Comparison of ENCODE assay signal across 15 cellular contexts in genomic region chr19:10724573-10725071, GRCh38. TPM values are rescaled to one million over a fixed set of nuclear protein-coding genes. Genes with fewer than 3 reads are reported as not detected.
DNase-seq lines count a peak whose midpoint lies in the region; ATAC-seq and TF ChIP-seq lines count a peak whose summit lies in the region.
"Had no signal": no experiment of that assay in that cellular context is flagged by ENCODE, and none has a peak within 500 bp of the region (broad histone marks: within the 10 kb centered on the region; RNA-seq: fewer than 3 reads in every experiment).

No MANE protein-coding gene starts in this region.

- H3K9me3 Mint-ChIP-seq in effector memory CD8-positive, alpha-beta T cell = no peaks in the 10 kb centered on the region
- H3K9me3 Mint-ChIP-seq in neural progenitor cell = no peaks in the 10 kb centered on the region
- H3K9me3 Mint-ChIP-seq: activated CD4-positive, alpha-beta memory T cell treated with anti-CD3 and anti-CD28 coated beads for 36 hours; activated naive CD4-positive, alpha-beta T cell treated with anti-CD3 and anti-CD28 coated beads, Interleukin-2, amount 10 ng/mL, durations not matched to agents 7 days and 5 days had no signal

- no peaks in the 10 kb centered on the region for H3K9me3 ChIP-seq in GM23248 (ENCODE audit: low read depth)
- no peaks in the 10 kb centered on the region for H3K9me3 ChIP-seq in neural progenitor cell (ENCODE audit: low read depth)
- no peaks in the 10 kb centered on the region for H3K9me3 ChIP-seq in sigmoid colon
- no peaks in the 10 kb centered on the region for H3K9me3 ChIP-seq in psoas muscle
- H3K9me3 ChIP-seq: left lung, ovary had no signal

- TF ChIP-seq CTCF in AG10803 (conservative IDR thresholded peaks at IDR 0.05; ENCODE audit: low read length) = no peak
- no peak for TF ChIP-seq CTCF in neural progenitor cell (IDR thresholded peaks at IDR 0.05)
- TF ChIP-seq CTCF in sigmoid colon (IDR thresholded peaks at IDR 0.05) = no peak
- no peak for TF ChIP-seq CTCF in psoas muscle (IDR thresholded peaks at IDR 0.05)

- H3K9me2 ChIP-seq in GM23248 (ENCODE audit: insufficient read depth) = no peaks in the 10 kb centered on the region

- no peak for TF ChIP-seq EP300 in sigmoid colon (IDR thresholded peaks at IDR 0.05)

- H3K4me1 Mint-ChIP-seq in effector memory CD8-positive, alpha-beta T cell (ENCODE audit: low read depth in 2 of 2) = peaks cover 59 to 60% of the 10 kb centered on the region in 2 donors
- H3K4me1 Mint-ChIP-seq in neural progenitor cell = peaks cover 7% of the 10 kb centered on the region

- H3K27ac ChIP-seq in GM23248 (peak overlapping the region; percentile 43), neural progenitor cell (peak overlapping the region; percentile 63), sigmoid colon (no peak overlapping the region), psoas muscle (no peak overlapping the region)
- H3K27ac ChIP-seq: ovary had no signal

- no peak overlapping the region for H2AFZ ChIP-seq in GM23248
- no peak overlapping the region for H2AFZ ChIP-seq in neural progenitor cell (replicated peaks)

- intact Hi-C loops in sigmoid colon (cut with DNase I) (no loop called here), psoas muscle (cut with DNase I) (loop anchor here in 1 of 2 donors (5.0 kb wide), 1 partner anchor 138 kb away; no protein-coding TSS in a partner anchor)

- peaks cover 25% of the 10 kb centered on the region for H4K20me1 ChIP-seq in GM23248 (ENCODE audit: insufficient read depth)
- peaks cover 68% of the 10 kb centered on the region for H4K20me1 ChIP-seq in neural progenitor cell (ENCODE audit: low read depth)

- TF ChIP-seq POLR2A in sigmoid colon (IDR thresholded peaks at IDR 0.05) = no peak

- no peaks in the 10 kb centered on the region for H3K36me3 ChIP-seq in GM23248 (ENCODE audit: low read depth)
- H3K36me3 ChIP-seq in neural progenitor cell = no peaks in the 10 kb centered on the region
- peaks cover 0 to 4% (median 0%) of the 10 kb centered on the region in 4 donors for H3K36me3 ChIP-seq in sigmoid colon
- H3K36me3 ChIP-seq in psoas muscle (ENCODE audit: insufficient read depth in 1 of 2, low read depth in 1 of 2) = no peaks in the 10 kb centered on the region
- H3K36me3 ChIP-seq: ovary had no signal

- peaks cover 14% of the 10 kb centered on the region; the same call in 1 of the 2 replicates for H3K4me1 ChIP-seq in GM23248 (ENCODE audit: insufficient read depth)
- H3K4me1 ChIP-seq in neural progenitor cell = peaks cover 3% of the 10 kb centered on the region
- peaks cover 0 to 47% (median 29%) of the 10 kb centered on the region in 4 donors for H3K4me1 ChIP-seq in sigmoid colon
- peaks cover 28% of the 10 kb centered on the region for H3K4me1 ChIP-seq in psoas muscle

- in situ Hi-C loops in GM23248 (cut with MboI) = no loop called here

- H3K4me3 Mint-ChIP-seq in effector memory CD8-positive, alpha-beta T cell = no peak overlapping the region
- no peak overlapping the region for H3K4me3 Mint-ChIP-seq in neural progenitor cell
- H3K4me3 Mint-ChIP-seq: activated CD4-positive, alpha-beta memory T cell treated with anti-CD3 and anti-CD28 coated beads for 36 hours; activated naive CD4-positive, alpha-beta T cell treated with anti-CD3 and anti-CD28 coated beads, Interleukin-2, amount 10 ng/mL, durations not matched to agents 7 days and 5 days had no signal

- no peaks in the 10 kb centered on the region for H3K27me3 ChIP-seq in GM23248 (replicated peaks; ENCODE audit: insufficient read depth)
- H3K27me3 ChIP-seq in neural progenitor cell = no peaks in the 10 kb centered on the region
- H3K27me3 ChIP-seq in sigmoid colon = no peaks in the 10 kb centered on the region
- no peaks in the 10 kb centered on the region for H3K27me3 ChIP-seq in psoas muscle (ENCODE audit: insufficient read depth in 3 of 3, low read length in 2 of 3)
- H3K27me3 ChIP-seq: left lung, ovary had no signal

- DNase-seq in AG10803 (ENCODE audit: low read depth) (peak; percentile 68), GM23248 (peak; percentile 72), neural progenitor cell (ENCODE audit: low spot score) (no peak), sigmoid colon (no peak), psoas muscle (no peak), hippocampal formation (lab: John Stamatoyannopoulos, UW) (no peak)
- DNase-seq in effector memory CD8-positive, alpha-beta T cell = no peak
- DNase-seq: activated CD4-positive, alpha-beta memory T cell treated with anti-CD3 and anti-CD28 coated beads for 36 hours; activated naive CD4-positive, alpha-beta T cell treated with anti-CD3 and anti-CD28 coated beads, Interleukin-2, amount 10 ng/mL, durations not matched to agents 7 days and 5 days; GOT3; left lung; NCI-H226; ovary; T1000 had no signal

- H3K9ac ChIP-seq in GM23248 (0 out of 2 replicates have a peak overlapping the region, but pooled peaks have one; percentile 12), neural progenitor cell (peak overlapping the region; percentile 20)

- no peak overlapping the region for H3K4me3 ChIP-seq in AG10803 (ENCODE audit: low read length)
- no peak overlapping the region for H3K4me3 ChIP-seq in GM23248
- no peak overlapping the region for H3K4me3 ChIP-seq in neural progenitor cell
- H3K4me3 ChIP-seq in sigmoid colon = no peak overlapping the region
- no peak overlapping the region for H3K4me3 ChIP-seq in psoas muscle
- H3K4me3 ChIP-seq: left lung, ovary had no signal

- H3K79me2 ChIP-seq in GM23248 (ENCODE audit: insufficient read depth) (peaks cover 100% of the 10 kb centered on the region), neural progenitor cell (ENCODE audit: low read depth) (peaks cover 99% of the 10 kb centered on the region)

- peaks cover 33% of the 10 kb centered on the region for H3F3A ChIP-seq in GM23248 (ENCODE audit: insufficient read depth)
- no peaks in the 10 kb centered on the region for H3F3A ChIP-seq in neural progenitor cell (ENCODE audit: low read depth)

- ATAC-seq in effector memory CD8-positive, alpha-beta T cell (replicated peaks) = no peak
- ATAC-seq in psoas muscle = no peak
- no peak for ATAC-seq in GM21619 (IDR thresholded peaks at IDR 0.05; ENCODE audit: unreplicated experiment)
- ATAC-seq: left lung had no signal

- H3K4me2 ChIP-seq in GM23248 (ENCODE audit: unreplicated experiment) (peak overlapping the region; percentile 3), neural progenitor cell (no peak overlapping the region)

- peaks cover 29% of the 10 kb centered on the region for H3K36me3 Mint-ChIP-seq in effector memory CD8-positive, alpha-beta T cell (ENCODE audit: insufficient read depth)
- H3K36me3 Mint-ChIP-seq in neural progenitor cell = peaks cover 9% of the 10 kb centered on the region

- no peaks in the 10 kb centered on the region for H3K27me3 Mint-ChIP-seq in effector memory CD8-positive, alpha-beta T cell
- no peaks in the 10 kb centered on the region for H3K27me3 Mint-ChIP-seq in neural progenitor cell (ENCODE audit: insufficient read depth, low read depth)
- H3K27me3 Mint-ChIP-seq: activated CD4-positive, alpha-beta memory T cell treated with anti-CD3 and anti-CD28 coated beads for 36 hours; activated naive CD4-positive, alpha-beta T cell treated with anti-CD3 and anti-CD28 coated beads, Interleukin-2, amount 10 ng/mL, durations not matched to agents 7 days and 5 days had no signal

- 9 to 11% methylated on average over 12 of the region's 12 CpGs for WGBS in GM23248 (ENCODE audit: low coverage in 1 of 2, low lambda C conversion rate in 2 of 2, missing lambda C conversion rate in 2 of 2), 2 experiments
- WGBS in sigmoid colon, 2 donors = 77 to 85% methylated on average over 12 of the region's 12 CpGs
- WGBS in psoas muscle, 3 donors = 35 to 41% (median 41%) methylated on average over 12 of the region's 12 CpGs

- peak overlapping the region; percentile 32 to 60 for H3K27ac Mint-ChIP-seq in effector memory CD8-positive, alpha-beta T cell
- H3K27ac Mint-ChIP-seq in neural progenitor cell = no peak overlapping the region
- H3K27ac Mint-ChIP-seq: activated CD4-positive, alpha-beta memory T cell treated with anti-CD3 and anti-CD28 coated beads for 36 hours; activated naive CD4-positive, alpha-beta T cell treated with anti-CD3 and anti-CD28 coated beads, Interleukin-2, amount 10 ng/mL, durations not matched to agents 7 days and 5 days had no signal

RNA-seq across cellular contexts. Expression of gene DNM2, which starts 6.7 kb away (rescaled TPM):
- 47.2 and 48.9 TPM in 2 replicates for total RNA-seq in GM23248 (2014; rRNA removed; shearing (Covaris generic))
- polyA plus RNA-seq in GM23248 (2016; fragmentation: Nextera tagmentation; extraction: Ambion mirVana) (58.7 and 60.5 TPM in 2 replicates), sigmoid colon (100 to 1,000 TPM; 152 to 326 (median 222) TPM), psoas muscle (100 to 1,000 TPM in 1 of 3 donors, 10 to 100 TPM in 2; 70.6 to 149 (median 74.1) TPM)
- total RNA-seq in neural progenitor cell (ENCODE audit: low replicate concordance) (49.9 and 101 TPM in 2 replicates), sigmoid colon (10 to 100 TPM; 53.2 to 96.7 (median 64.1) TPM), psoas muscle (100 to 1,000 TPM; 117 to 143 (median 130) TPM)

RNA-seq across cellular contexts. Expression of gene QTRT1, which starts 23.4 kb away (rescaled TPM):
- total RNA-seq in GM23248 (2014; rRNA removed; shearing (Covaris generic)) = 33.2 and 42.2 TPM in 2 replicates
- polyA plus RNA-seq in GM23248 (2016; fragmentation: Nextera tagmentation; extraction: Ambion mirVana) (42.7 and 49.0 TPM in 2 replicates), sigmoid colon (10 to 100 TPM; 64.9 to 93.6 (median 69.8) TPM), psoas muscle (10 to 100 TPM; 15.9 to 33.4 (median 28.6) TPM)
- total RNA-seq in neural progenitor cell (ENCODE audit: low replicate concordance) (20.4 and 46.9 TPM in 2 replicates), sigmoid colon (10 to 100 TPM; 21.7 to 34.2 (median 29.7) TPM), psoas muscle (10 to 100 TPM; 24.7 to 28.8 (median 27.1) TPM)

Comparison
In these comparisons a context has a peak if more than half of its experiments do, and no peak if none do; other contexts are left out.
1. DNase-seq: peak in AG10803 (single experiment) and GM23248 (single experiment); none in effector memory CD8-positive, alpha-beta T cell (0 of 3), neural progenitor cell (single experiment), sigmoid colon (single experiment), psoas muscle (0 of 2) and hippocampal formation (0 of 2).
2. H3K27ac ChIP-seq: peak in GM23248 (single experiment) and neural progenitor cell (single experiment); none in sigmoid colon (0 of 4) and psoas muscle (single experiment).